Comparison of ENCODE assay signal across 1 cellular context in genomic region chr19:2362039-2362969, GRCh38.
TF ChIP-seq lines count a peak whose summit lies in the region.

No MANE protein-coding gene starts in this region.

TF ChIP-seq in K562, 482 proteins besides CTCF, POLR2A, EP300 and RAD21 (continued from another document and continues in another):
- TF ChIP-seq MGA (IDR thresholded peaks at IDR 0.05) (no peak), NR2C1 (IDR thresholded peaks at IDR 0.05) (0 out of 2 replicates have a peak, but pooled peaks have one; percentile 7), NR2C1 (tag; IDR thresholded peaks at IDR 0.05) (no peak), BRF1 (IDR thresholded peaks at IDR 0.05; ENCODE audit: borderline replicate concordance, extremely low read depth, insufficient read length) (no peak), ESRRB (CRISPR knock-in tag; IDR thresholded peaks at IDR 0.05; ENCODE audit: borderline replicate concordance) (no peak), SNRNP70 (optimal IDR thresholded peaks at IDR 0.05; ENCODE audit: low read depth, low read length) (no peak), ELF4 (CRISPR knock-in tag; IDR thresholded peaks at IDR 0.05) (no peak), ZNF644 (tag; IDR thresholded peaks at IDR 0.05; ENCODE audit: low read depth) (no peak), VEZF1 (CRISPR knock-in tag; IDR thresholded peaks at IDR 0.05) (no peak), CREM (IDR thresholded peaks at IDR 0.05; ENCODE audit: low read depth) (no peak), HIVEP1 (CRISPR knock-in tag; IDR thresholded peaks at IDR 0.05) (no peak), E2F3 (CRISPR knock-in tag; IDR thresholded peaks at IDR 0.05) (no peak), SMAD1 (IDR thresholded peaks at IDR 0.05; ENCODE audit: low read depth, low read length, partially characterized antibody) (no peak), ZNF707 (CRISPR knock-in tag; conservative IDR thresholded peaks at IDR 0.05) (no peak), EWSR1 (IDR thresholded peaks at IDR 0.05; ENCODE audit: borderline replicate concordance, low read depth, partially characterized antibody) (no peak), SP1 (CRISPR knock-in tag; IDR thresholded peaks at IDR 0.05) (0 out of 2 replicates have a peak, but pooled peaks have one; percentile 43), FOXA1 (IDR thresholded peaks at IDR 0.05; ENCODE audit: borderline replicate concordance) (no peak), ZNF384 (IDR thresholded peaks at IDR 0.05; ENCODE audit: low read depth, low read length) (no peak), PRDM10 (IDR thresholded peaks at IDR 0.05; ENCODE audit: partially characterized antibody) (no peak), ZNF609 (CRISPR knock-in tag; IDR thresholded peaks at IDR 0.05; ENCODE audit: borderline replicate concordance) (0 out of 2 replicates have a peak, but pooled peaks have one; percentile 26), ZNF561 (CRISPR knock-in tag; conservative IDR thresholded peaks at IDR 0.05) (no peak), RBBP5 (IDR thresholded peaks at IDR 0.05; ENCODE audit: borderline replicate concordance, insufficient read depth, low read length, poor library complexity, severe bottlenecking) (no peak), TEAD4 (IDR thresholded peaks at IDR 0.05; ENCODE audit: low read length) (no peak), TEAD4 (CRISPR knock-in tag; IDR thresholded peaks at IDR 0.05; ENCODE audit: borderline replicate concordance) (no peak), HBP1 (CRISPR knock-in tag; IDR thresholded peaks at IDR 0.05) (peak; percentile 16; the same call in 1 of the 2 replicates), ZBTB12 (CRISPR knock-in tag; IDR thresholded peaks at IDR 0.05) (no peak), ZC3H8 (IDR thresholded peaks at IDR 0.05) (0 out of 2 replicates have a peak, but pooled peaks have one; percentile 71), ZNF584 (CRISPR knock-in tag; IDR thresholded peaks at IDR 0.05; ENCODE audit: low read depth) (no peak), TBL1XR1 (IDR thresholded peaks at IDR 0.05; ENCODE audit: low read length in 2 of 2) (no peak), HNRNPH1 (optimal IDR thresholded peaks at IDR 0.05; ENCODE audit: low read depth, low read length) (no peak), RBM22 (IDR thresholded peaks at IDR 0.05; ENCODE audit: low read depth, low read length, poor library complexity, severe bottlenecking) (no peak), SMAD4 (CRISPR knock-in tag; conservative IDR thresholded peaks at IDR 0.05) (no peak), JUNB (CRISPR knock-in tag; conservative IDR thresholded peaks at IDR 0.05) (no peak), SOX6 (IDR thresholded peaks at IDR 0.05) (no peak), ZNF408 (CRISPR knock-in tag; IDR thresholded peaks at IDR 0.05; ENCODE audit: low read depth) (no peak), MEIS2 (IDR thresholded peaks at IDR 0.05; ENCODE audit: partially characterized antibody) (no peak), ZNF589 (CRISPR knock-in tag; IDR thresholded peaks at IDR 0.05; ENCODE audit: low read depth) (no peak)
